ENCODE assay signal across 8 cellular contexts in genomic region chr16:88857728-88858339, GRCh38.
DNase-seq lines count a peak whose midpoint lies in the region; ATAC-seq and TF ChIP-seq lines count a peak whose summit lies in the region.

No MANE protein-coding gene starts in this region.

- DNase-seq in NCI-H2196 (lab: John Stamatoyannopoulos, UW; ENCODE audit: unreplicated experiment) = peak; percentile 25
- no peak for DNase-seq in NCI-H2196 treated with DMSO at 0.1 percent for 48 hours (lab: John Stamatoyannopoulos, UW; ENCODE audit: unreplicated experiment)
- DNase-seq in RWPE2 (ENCODE audit: low spot score) = no peak
- peak; percentile 91 for DNase-seq in activated effector memory CD4-positive, alpha-beta T cell treated with anti-CD3 and anti-CD28 coated beads, Interleukin-2, amount 50 U/mL, for 16 hours
- DNase-seq in foreskin melanocyte = peak; percentile 62
- peak; percentile 34 for DNase-seq in non-pigmented ciliary epithelial cell (ENCODE audit: low read depth)

- H3K36me3 ChIP-seq in RWPE2 (ENCODE audit: low read depth) = peaks cover 24% of the 10 kb centered on the region
- H3K36me3 ChIP-seq in subcutaneous abdominal adipose tissue (ENCODE audit: control insufficient read depth in 5 of 5, insufficient read depth in 5 of 5, low read length in 5 of 5) = peaks cover 0 to 42% (median 40%) of the 10 kb centered on the region in 5 donors

- peak overlapping the region; percentile 72 to 87 (median 78) for H3K9ac ChIP-seq in subcutaneous abdominal adipose tissue (ENCODE audit: low read length in 5 of 5)

- H3K9me3 ChIP-seq in RWPE2 (ENCODE audit: severe bottlenecking) (no peaks in the 10 kb centered on the region), subcutaneous abdominal adipose tissue (ENCODE audit: control insufficient read depth in 5 of 5, low read length in 5 of 5) (no peaks in the 10 kb centered on the region)

- H3K27ac ChIP-seq in RWPE2 (ENCODE audit: poor library complexity, severe bottlenecking) (no peak overlapping the region), subcutaneous abdominal adipose tissue (ENCODE audit: low read depth, low read length) (peak overlapping the region; percentile 79)

- H3K4me3 ChIP-seq in RWPE2 (ENCODE audit: severe bottlenecking) = peak overlapping the region; percentile 89
- peak overlapping the region; percentile 85 to 99 (median 91) for H3K4me3 ChIP-seq in subcutaneous abdominal adipose tissue (ENCODE audit: low read depth in 1 of 5, low read length in 5 of 5)

- peak; percentile 82 for TF ChIP-seq CTCF in RWPE2 (IDR thresholded peaks at IDR 0.05; ENCODE audit: poor library complexity, severe bottlenecking)

- ATAC-seq in HG03354 (IDR thresholded peaks at IDR 0.05; ENCODE audit: poor library complexity, severe bottlenecking, unreplicated experiment) = peak; percentile 39
- peak; percentile 48 for ATAC-seq in RWPE2 (ENCODE audit: low read depth)

- H3K4me1 ChIP-seq in RWPE2 (ENCODE audit: insufficient read depth, poor library complexity, severe bottlenecking) (no peaks in the 10 kb centered on the region), subcutaneous abdominal adipose tissue (ENCODE audit: control insufficient read depth in 5 of 5, insufficient read depth in 5 of 5, low read length in 5 of 5) (peaks cover 4 to 46% (median 39%) of the 10 kb centered on the region in 5 donors)

- no peaks in the 10 kb centered on the region for H3K27me3 ChIP-seq in RWPE2 (ENCODE audit: insufficient read depth, poor library complexity, severe bottlenecking)
- H3K27me3 ChIP-seq in subcutaneous abdominal adipose tissue (ENCODE audit: control insufficient read depth in 5 of 5, insufficient read depth in 4 of 5, low read length in 5 of 5) = no peaks in the 10 kb centered on the region

Comparison
In these comparisons a context has a peak if more than half of its experiments do, and no peak if none do; other contexts are left out.
1. DNase-seq: peak in NCI-H2196 (single experiment), activated effector memory CD4-positive, alpha-beta T cell treated with anti-CD3 and anti-CD28 coated beads, Interleukin-2, amount 50 U/mL, for 16 hours (single experiment), foreskin melanocyte (single experiment) and non-pigmented ciliary epithelial cell (single experiment); none in NCI-H2196 treated with DMSO at 0.1 percent for 48 hours (single experiment) and RWPE2 (single experiment).